ENCODE assay signal across 8 cellular contexts in the genomic region with DNA sequence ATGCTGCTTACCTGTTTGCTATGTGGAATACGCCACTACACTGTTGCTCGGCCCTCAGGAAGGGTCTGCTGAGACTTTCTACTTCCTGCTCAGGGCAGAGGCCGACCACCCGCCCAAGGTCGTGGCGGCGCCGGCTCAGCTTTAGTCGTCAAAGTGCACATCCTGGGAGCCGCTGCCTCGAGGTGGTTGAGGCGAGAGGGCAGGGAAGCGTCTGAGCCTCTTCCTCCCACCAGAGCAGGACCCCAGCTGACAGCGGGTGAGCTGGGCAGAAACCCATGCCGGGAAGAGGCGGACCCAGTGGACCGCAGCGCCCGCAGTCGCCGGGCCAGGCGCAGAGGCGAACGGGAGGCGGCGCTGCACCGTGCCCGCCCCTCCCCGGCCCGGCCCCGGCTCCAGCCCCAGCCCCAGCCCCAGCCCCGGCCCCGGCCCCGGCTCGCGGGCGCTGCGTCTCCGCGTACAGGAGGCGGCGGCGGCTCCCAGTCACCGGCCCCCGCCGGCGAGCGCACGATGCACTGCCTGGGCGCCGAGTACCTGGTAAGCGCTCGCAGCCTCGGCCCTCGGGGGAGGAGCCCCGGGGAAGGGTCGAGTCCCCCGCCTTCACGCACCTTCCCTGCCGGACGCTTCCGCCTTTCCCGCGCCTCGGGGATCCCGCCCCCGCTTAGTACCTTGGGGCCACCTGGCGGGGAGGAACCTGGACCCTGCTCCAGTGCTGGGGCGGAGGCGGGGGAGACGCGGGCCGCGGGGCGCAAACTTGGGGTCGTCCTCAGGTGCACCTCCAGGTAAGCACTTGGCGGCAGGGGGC. TPM values are rescaled to one million over a fixed set of nuclear protein-coding genes. Genes with fewer than 3 reads are reported as not detected.
DNase-seq lines count a peak whose midpoint lies in the region; ATAC-seq and TF ChIP-seq lines count a peak whose summit lies in the region.

A gene with protein sequence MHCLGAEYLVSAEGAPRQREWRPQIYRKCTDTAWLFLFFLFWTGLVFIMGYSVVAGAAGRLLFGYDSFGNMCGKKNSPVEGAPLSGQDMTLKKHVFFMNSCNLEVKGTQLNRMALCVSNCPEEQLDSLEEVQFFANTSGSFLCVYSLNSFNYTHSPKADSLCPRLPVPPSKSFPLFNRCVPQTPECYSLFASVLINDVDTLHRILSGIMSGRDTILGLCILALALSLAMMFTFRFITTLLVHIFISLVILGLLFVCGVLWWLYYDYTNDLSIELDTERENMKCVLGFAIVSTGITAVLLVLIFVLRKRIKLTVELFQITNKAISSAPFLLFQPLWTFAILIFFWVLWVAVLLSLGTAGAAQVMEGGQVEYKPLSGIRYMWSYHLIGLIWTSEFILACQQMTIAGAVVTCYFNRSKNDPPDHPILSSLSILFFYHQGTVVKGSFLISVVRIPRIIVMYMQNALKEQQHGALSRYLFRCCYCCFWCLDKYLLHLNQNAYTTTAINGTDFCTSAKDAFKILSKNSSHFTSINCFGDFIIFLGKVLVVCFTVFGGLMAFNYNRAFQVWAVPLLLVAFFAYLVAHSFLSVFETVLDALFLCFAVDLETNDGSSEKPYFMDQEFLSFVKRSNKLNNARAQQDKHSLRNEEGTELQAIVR (plus strand): TSS at position 413 of the 802 bp plus-strand sequence. CDS start 95 bp downstream, at position 508.

- no peaks in the 10 kb centered on the region for H3K9me3 Mint-ChIP-seq in Caco-2 (ENCODE audit: unreplicated experiment)
- peaks cover 0 to 1% of the 10 kb centered on the region in 2 donors for H3K9me3 Mint-ChIP-seq in effector memory CD8-positive, alpha-beta T cell

- H3K27ac Mint-ChIP-seq in Caco-2 (ENCODE audit: unreplicated experiment) (peak within 1 kb of the TSS; percentile 85), T-helper 17 cell (no peak within 1 kb of the TSS)
- H3K27ac Mint-ChIP-seq in effector memory CD8-positive, alpha-beta T cell: no peak within 1 kb of the TSS

- H3K27me3 Mint-ChIP-seq in Caco-2 (ENCODE audit: insufficient read depth, unreplicated experiment) (no peaks in the 10 kb centered on the region), T-helper 17 cell (peaks cover 57% of the 10 kb centered on the region)
- H3K27me3 Mint-ChIP-seq in effector memory CD8-positive, alpha-beta T cell: peaks cover 38 to 53% of the 10 kb centered on the region in 2 donors

- H3K4me1 Mint-ChIP-seq in Caco-2 (ENCODE audit: low read depth, unreplicated experiment) (peaks cover 5% of the 10 kb centered on the region), T-helper 17 cell (peaks cover 4% of the 10 kb centered on the region)
- peaks cover 0 to 7% of the 10 kb centered on the region in 2 donors for H3K4me1 Mint-ChIP-seq in effector memory CD8-positive, alpha-beta T cell (ENCODE audit: low read depth in 2 of 2)

- H3K56ac ChIP-seq in mesendoderm (ENCODE audit: low read length): peak within 1 kb of the TSS; percentile 97

- H2AK5ac ChIP-seq in mesendoderm (ENCODE audit: low read length): no peak within 1 kb of the TSS

- H3K9me3 ChIP-seq in Caco-2: no peaks in the 10 kb centered on the region; the same call in 1 of the 2 replicates
- H3K9me3 ChIP-seq in T-helper 17 cell (ENCODE audit: control insufficient read depth, low read length, poor library complexity, severe bottlenecking): peaks cover 4% of the 10 kb centered on the region
- no peaks in the 10 kb centered on the region for H3K9me3 ChIP-seq in suprapubic skin

- ATAC-seq in T-helper 17 cell: peak; percentile 68
- peak; percentile 86 for ATAC-seq in effector memory CD8-positive, alpha-beta T cell (replicated peaks)
- no peak for ATAC-seq in HG03025 (IDR thresholded peaks at IDR 0.05; ENCODE audit: low FRiP score, unreplicated experiment)
- ATAC-seq in GM21576 (IDR thresholded peaks at IDR 0.05; ENCODE audit: unreplicated experiment): no peak

- H3K23ac ChIP-seq in mesendoderm (ENCODE audit: low read length): peak within 1 kb of the TSS; percentile 37

- H3K4me3 Mint-ChIP-seq in Caco-2 (ENCODE audit: unreplicated experiment) (peak within 1 kb of the TSS; percentile 78), T-helper 17 cell (peak within 1 kb of the TSS; percentile 80)
- peak within 1 kb of the TSS; percentile 35 to 71 for H3K4me3 Mint-ChIP-seq in effector memory CD8-positive, alpha-beta T cell

- H3K79me2 ChIP-seq in mesendoderm (ENCODE audit: control insufficient read depth, insufficient read depth, low read length): no peaks in the 10 kb centered on the region

- DNase-seq in Caco-2: peak; percentile 70 to 78
- DNase-seq in HL-60 (ENCODE audit: low read depth in 1 of 2, low spot score in 1 of 2): peak in 1 of 2 experiments; percentile 13
- DNase-seq in T-helper 17 cell: no peak
- DNase-seq in effector memory CD8-positive, alpha-beta T cell: peak in 1 of 3 experiments; percentile 17
- DNase-seq in mesendoderm: peak; percentile 72
- no peak for DNase-seq in suprapubic skin (ENCODE audit: low spot score in 2 of 2)

- H3K27ac ChIP-seq in HL-60 (replicated peaks) (no peak within 1 kb of the TSS), mesendoderm (ENCODE audit: low read depth, low read length) (no peak within 1 kb of the TSS), suprapubic skin (peak within 1 kb of the TSS; percentile 52)

- peak within 1 kb of the TSS; percentile 61 for H3K18ac ChIP-seq in mesendoderm (ENCODE audit: low read length)

- no TSS peak for BruUV-seq in Caco-2 (replicated peaks; lab: Mats Ljungman, UMichigan)

- H3K4me1 ChIP-seq in Caco-2 (peaks cover 13% of the 10 kb centered on the region), mesendoderm (ENCODE audit: control insufficient read depth, low read depth, low read length) (peaks cover 3% of the 10 kb centered on the region), suprapubic skin (peaks cover 27% of the 10 kb centered on the region)

- no peak within 1 kb of the TSS for H2BK120ac ChIP-seq in mesendoderm (ENCODE audit: low read depth, low read length)

- H3K4ac ChIP-seq in mesendoderm (ENCODE audit: low read depth, low read length): no peak within 1 kb of the TSS

- WGBS in mesendoderm (ENCODE audit: extremely low coverage, insufficient coverage, low lambda C conversion rate): no CpG with 5 or more reads among the region's 77 CpGs
- WGBS in suprapubic skin: 4% methylated on average over 28 of the region's 77 CpGs

- no peak for TF ChIP-seq EP300 in suprapubic skin (IDR thresholded peaks at IDR 0.05)

- H3K36me3 ChIP-seq in Caco-2 (ENCODE audit: control insufficient read depth, insufficient read depth, low read length) (no peaks in the 10 kb centered on the region), mesendoderm (ENCODE audit: control insufficient read depth, insufficient read depth, low read length) (no peaks in the 10 kb centered on the region), suprapubic skin (no peaks in the 10 kb centered on the region)

- no peak within 1 kb of the TSS for H2BK15ac ChIP-seq in mesendoderm (replicated peaks; ENCODE audit: low read depth)

- CTCF ChIA-PET in Caco-2 (lab: Charles Lee): interaction anchor here (0.5 to 0.6 kb wide), 2 partner anchors 34 to 61 kb away, joined by 3 read pairs; no protein-coding TSS in a partner anchor

- peak within 1 kb of the TSS; percentile 81 for H3K4me3 ChIP-seq in Caco-2 (ENCODE audit: low read depth, low read length)
- H3K4me3 ChIP-seq in HL-60 (replicated peaks; ENCODE audit: insufficient read depth, low read length): peak within 1 kb of the TSS; percentile 61
- peak within 1 kb of the TSS; percentile 63 for H3K4me3 ChIP-seq in mesendoderm (ENCODE audit: low read length)
- H3K4me3 ChIP-seq in suprapubic skin: peak within 1 kb of the TSS; percentile 81

- H3K36me3 Mint-ChIP-seq in Caco-2 (ENCODE audit: insufficient read depth, unreplicated experiment) (no peaks in the 10 kb centered on the region), T-helper 17 cell (ENCODE audit: low read depth) (no peaks in the 10 kb centered on the region)
- H3K36me3 Mint-ChIP-seq in effector memory CD8-positive, alpha-beta T cell (ENCODE audit: insufficient read depth): no peaks in the 10 kb centered on the region

- H2BK5ac ChIP-seq in mesendoderm (ENCODE audit: low read length): peak within 1 kb of the TSS; percentile 32

- no peak within 1 kb of the TSS for H4K8ac ChIP-seq in mesendoderm (ENCODE audit: low read depth, low read length)

- POLR2A ChIA-PET in Caco-2 (lab: Charles Lee): no interaction called here

- peak within 1 kb of the TSS; percentile 66 for H3K4me2 ChIP-seq in mesendoderm (ENCODE audit: low read length)

- intact Hi-C loops in Caco-2 (cut with micrococcal nuclease; ENCODE audit: unreplicated experiment): loop anchor here (1.0 kb wide), 2 partner anchors 12 to 223 kb away; no protein-coding TSS in a partner anchor

- no peak for TF ChIP-seq CTCF in Caco-2 (IDR thresholded peaks at IDR 0.05; ENCODE audit: insufficient read depth in 1 of 2, low read depth in 1 of 2, low read length in 1 of 2, severe bottlenecking in 1 of 2, unreplicated experiment in 1 of 2)
- no peak for TF ChIP-seq CTCF in HL-60 (IDR thresholded peaks at IDR 0.05; ENCODE audit: insufficient read depth, low read length)
- peak in 1 of 2 donors; percentile 47 for TF ChIP-seq CTCF in suprapubic skin (IDR thresholded peaks at IDR 0.05)

- H3K9ac ChIP-seq in mesendoderm (ENCODE audit: low read length): peak within 1 kb of the TSS; percentile 86

- no peak for TF ChIP-seq POLR2A in suprapubic skin (IDR thresholded peaks at IDR 0.05)

- H4K5ac ChIP-seq in mesendoderm (ENCODE audit: low read length): no peak within 1 kb of the TSS

- H3K79me1 ChIP-seq in mesendoderm (ENCODE audit: low read length): no peaks in the 10 kb centered on the region

- H3K27me3 ChIP-seq in Caco-2 (replicated peaks; ENCODE audit: control insufficient read depth, insufficient read depth, low read length) (no peaks in the 10 kb centered on the region), HL-60 (ENCODE audit: insufficient read depth, poor library complexity, severe bottlenecking) (peaks cover 15% of the 10 kb centered on the region), mesendoderm (ENCODE audit: insufficient read depth, low read length, poor library complexity) (no peaks in the 10 kb centered on the region), suprapubic skin (no peaks in the 10 kb centered on the region)

RNA-seq across cellular contexts. Expression of the gene that starts here (rescaled TPM):
- 16.9 and 23.7 TPM in 2 replicates for total RNA-seq in Caco-2 (2022)
- 1 to 10 TPM in 1 of 2 donors, under 1 TPM in 1; 0.68 to 2.1 TPM for total RNA-seq in T-helper 17 cell
- polyA plus RNA-seq in mesendoderm (2013, experiment 1 of 2): 1.3 TPM
- 1.5 TPM for polyA plus RNA-seq in mesendoderm (2013, experiment 2 of 2)
- 10 to 100 TPM in 2 of 4 donors, 1 to 10 TPM in 2; 7.6 to 15.5 (median 10.0) TPM for total RNA-seq in suprapubic skin

Comparison
In these comparisons a context has a peak if more than half of its experiments do, and no peak if none do; other contexts are left out.
1. DNase-seq: peak in Caco-2 (2 of 2) and mesendoderm (single experiment); none in T-helper 17 cell (0 of 3) and suprapubic skin (0 of 2).
2. ATAC-seq: peak in T-helper 17 cell (single experiment) and effector memory CD8-positive, alpha-beta T cell (single experiment); none in HG03025 (single experiment) and GM21576 (single experiment).
3. Peak in every context shown above with its lines, with median percentiles within 50 percentile points of each other: H3K4me3 ChIP-seq and H3K4me3 Mint-ChIP-seq.